Comparison of ENCODE assay signal across 10 cellular contexts in the genomic region with DNA sequence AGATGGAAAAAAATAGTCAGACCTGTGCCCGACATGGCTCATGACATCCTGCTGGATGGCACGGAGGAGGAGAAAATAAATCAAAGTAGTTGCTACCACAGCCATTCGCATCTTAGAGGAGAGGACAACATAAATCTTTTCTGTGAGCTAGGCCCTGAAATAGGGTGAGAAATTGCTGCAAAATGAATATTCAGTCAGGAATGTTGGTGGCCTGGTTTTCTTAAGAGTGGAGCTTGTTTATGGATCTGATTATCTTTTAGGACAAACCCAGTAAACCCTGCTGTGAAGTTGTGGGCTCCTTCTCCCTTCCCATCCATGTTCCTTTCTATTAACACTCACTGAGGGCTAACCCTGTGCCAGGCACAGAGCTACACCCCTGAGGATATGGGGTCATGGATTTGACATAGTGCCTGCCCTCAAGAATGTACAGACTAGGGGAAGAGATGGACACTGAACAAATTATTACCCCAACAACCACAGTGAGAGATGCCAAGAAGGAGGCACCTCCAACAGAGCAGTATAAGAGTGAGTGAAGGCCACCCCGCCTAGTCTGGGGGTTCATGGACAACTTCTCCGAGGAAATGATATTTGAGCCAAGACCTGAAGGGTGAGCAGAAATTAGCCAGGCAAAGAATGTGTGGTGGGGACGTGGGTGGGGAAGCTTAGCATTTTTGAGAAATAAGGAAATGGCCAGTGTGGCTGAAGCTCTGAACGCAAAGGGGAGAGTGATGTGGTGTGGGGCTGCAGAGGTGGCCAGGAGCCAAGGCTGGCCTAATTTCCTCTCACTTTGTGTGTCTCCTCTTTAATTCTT.
DNase-seq lines count a peak whose midpoint lies in the region; ATAC-seq and TF ChIP-seq lines count a peak whose summit lies in the region.
"Had no signal": no experiment of that assay in that cellular context is flagged by ENCODE, and none has a peak within 500 bp of the region (broad histone marks: within the 10 kb centered on the region; RNA-seq: fewer than 3 reads in every experiment).

No MANE protein-coding gene starts in this region.

- H3K4me3 ChIP-seq in fibroblast of pulmonary artery (replicated peaks; ENCODE audit: low read depth, low read length) (no peak overlapping the region), sigmoid colon (no peak overlapping the region)

- no peak for DNase-seq in Calu3
- DNase-seq in NOMO-1 (lab: John Stamatoyannopoulos, UW; ENCODE audit: unreplicated experiment in 2 of 2), result peak; percentile 27 to 29
- DNase-seq in fibroblast of pulmonary artery (ENCODE audit: low read depth), result peak; percentile 36
- DNase-seq in sigmoid colon, result peak; percentile 63
- no peak for DNase-seq in GDM1 (lab: John Stamatoyannopoulos, UW)
- DNase-seq: activated naive CD4-positive, alpha-beta T cell treated with anti-CD3 and anti-CD28 coated beads, Interleukin-2, amount 10 ng/mL, durations not matched to agents 7 days and 5 days; stimulated activated naive CD8-positive, alpha-beta T cell treated with anti-CD3 and anti-CD28 coated beads, Interleukin-15, amount 100 ng/mL, for 72 hours had no signal

- no peaks in the 10 kb centered on the region for H3K9me3 Mint-ChIP-seq in Calu3 (ENCODE audit: low read depth, unreplicated experiment)

- H3K4me3 Mint-ChIP-seq in Calu3 (ENCODE audit: low read depth, unreplicated experiment), result no peak overlapping the region
- H3K4me3 Mint-ChIP-seq: activated naive CD4-positive, alpha-beta T cell treated with anti-CD3 and anti-CD28 coated beads, Interleukin-2, amount 10 ng/mL, durations not matched to agents 7 days and 5 days; stimulated activated naive CD8-positive, alpha-beta T cell treated with anti-CD3 and anti-CD28 coated beads, Interleukin-15, amount 100 ng/mL, for 72 hours had no signal

- TF ChIP-seq POLR2A in sigmoid colon (IDR thresholded peaks at IDR 0.05), result no peak

- H3K27ac ChIP-seq in sigmoid colon, result peak overlapping the region in 2 of 4 donors; percentile 5 to 60

- no peak for TF ChIP-seq EP300 in sigmoid colon (IDR thresholded peaks at IDR 0.05)

- no peaks in the 10 kb centered on the region for H3K27me3 Mint-ChIP-seq in Calu3 (ENCODE audit: unreplicated experiment)
- H3K27me3 Mint-ChIP-seq: stimulated activated naive CD8-positive, alpha-beta T cell treated with anti-CD3 and anti-CD28 coated beads, Interleukin-15, amount 100 ng/mL, for 72 hours had no signal

- ATAC-seq in GM21717 (IDR thresholded peaks at IDR 0.05; ENCODE audit: unreplicated experiment), result no peak
- no peak for ATAC-seq in GM21526 (IDR thresholded peaks at IDR 0.05; ENCODE audit: low FRiP score, unreplicated experiment)
- no peak for ATAC-seq in HG03469 (IDR thresholded peaks at IDR 0.05; ENCODE audit: unreplicated experiment)
- ATAC-seq: stimulated activated naive CD8-positive, alpha-beta T cell treated with anti-CD3 and anti-CD28 coated beads, Interleukin-15, amount 100 ng/mL, for 72 hours had no signal

- H3K27me3 ChIP-seq in sigmoid colon, result no peaks in the 10 kb centered on the region

- H3K4me1 Mint-ChIP-seq in Calu3 (ENCODE audit: low read depth, unreplicated experiment), result peaks cover 9% of the 10 kb centered on the region

- CTCF ChIA-PET in Calu3 (lab: Charles Lee), result interaction anchor here (0.7 kb wide), 1 partner anchor 8 kb away, joined by 4 read pairs; no protein-coding TSS in a partner anchor

- no TSS peak for BruUV-seq in Calu3 (replicated peaks; lab: Mats Ljungman, UMichigan)

- H3K36me3 ChIP-seq in sigmoid colon, result no peaks in the 10 kb centered on the region

- no peaks in the 10 kb centered on the region for H3K9me3 ChIP-seq in sigmoid colon

- intact Hi-C loops in Calu3 (cut with micrococcal nuclease; ENCODE audit: unreplicated experiment) (no loop called here), sigmoid colon (cut with DNase I) (loop anchor here (10.0 kb wide), 1 partner anchor 698 kb away; no protein-coding TSS in a partner anchor)

- TF ChIP-seq CTCF in Calu3 (IDR thresholded peaks at IDR 0.05; ENCODE audit: unreplicated experiment) (no peak), fibroblast of pulmonary artery (IDR thresholded peaks at IDR 0.05; ENCODE audit: low read length, missing control alignments) (no peak), sigmoid colon (IDR thresholded peaks at IDR 0.05) (no peak)

- H3K36me3 Mint-ChIP-seq in Calu3 (ENCODE audit: insufficient read depth, unreplicated experiment), result no peaks in the 10 kb centered on the region
- H3K36me3 Mint-ChIP-seq: activated naive CD4-positive, alpha-beta T cell treated with anti-CD3 and anti-CD28 coated beads, Interleukin-2, amount 10 ng/mL, durations not matched to agents 7 days and 5 days had no signal

- peaks cover 0 to 21% (median 6%) of the 10 kb centered on the region in 4 donors for H3K4me1 ChIP-seq in sigmoid colon

- 79 to 86% methylated on average over 7 of the region's 7 CpGs for WGBS in sigmoid colon, 2 donors

- peak overlapping the region; percentile 63 for H3K27ac Mint-ChIP-seq in Calu3 (ENCODE audit: unreplicated experiment)
- H3K27ac Mint-ChIP-seq: activated naive CD4-positive, alpha-beta T cell treated with anti-CD3 and anti-CD28 coated beads, Interleukin-2, amount 10 ng/mL, durations not matched to agents 7 days and 5 days had no signal

Comparison
In these comparisons a context has a peak if more than half of its experiments do, and no peak if none do; other contexts are left out.
1. DNase-seq: peak in NOMO-1 (2 of 2), fibroblast of pulmonary artery (single experiment) and sigmoid colon (single experiment); none in Calu3 (single experiment) and GDM1 (single experiment).